In genomic region chr7:126569402-126569801, GRCh38 we compare ENCODE assay signal across 14 cellular contexts.
DNase-seq lines count a peak whose midpoint lies in the region; ATAC-seq and TF ChIP-seq lines count a peak whose summit lies in the region.
"Had no signal": no experiment of that assay in that cellular context is flagged by ENCODE, and none has a peak within 500 bp of the region (broad histone marks: within the 10 kb centered on the region; RNA-seq: fewer than 3 reads in every experiment).

No MANE protein-coding gene starts in this region.

- in situ Hi-C loops in astrocyte of the cerebellum (cut with HindIII; ENCODE audit: low sequenced_read_pairs) (no loop called here), gastrocnemius medialis (cut with MboI; ENCODE audit: low sequenced_read_pairs in 4 of 4) (no loop called here)

- no peak for TF ChIP-seq CTCF in GM06990 (IDR thresholded peaks at IDR 0.05; ENCODE audit: insufficient read depth, low read length, poor library complexity, severe bottlenecking)
- TF ChIP-seq CTCF in astrocyte of the cerebellum (IDR thresholded peaks at IDR 0.05; ENCODE audit: low read depth, low read length, missing control alignments): no peak
- no peak for TF ChIP-seq CTCF in gastrocnemius medialis (IDR thresholded peaks at IDR 0.05 in 4 of 5, conservative IDR thresholded peaks at IDR 0.05 in 1 of 5)

- DNase-seq in GM06990 (ENCODE audit: extremely low read depth, insufficient read length) (peak; percentile 7), astrocyte of the cerebellum (ENCODE audit: low read depth) (peak; percentile 12), GOT3 (lab: John Stamatoyannopoulos, UW) (no peak), gastrocnemius medialis (no peak), SHP77 treated with DMSO at 0.1 percent for 48 hours (lab: John Stamatoyannopoulos, UW) (no peak)
- DNase-seq: activated naive CD4-positive, alpha-beta T cell treated with Interleukin-2 at 50 U/mL for 16 hours; glutamatergic neuron; islet precursor cell; posterior cingulate gyrus; stimulated activated CD4-positive, alpha-beta T cell treated with anti-CD3 and anti-CD28 coated beads, Interleukin-15, amount 100 ng/mL, for 24 hours had no signal

- no peaks in the 10 kb centered on the region for H3K27me3 ChIP-seq in GM06990 (replicated peaks; ENCODE audit: control insufficient read depth, insufficient read depth, low read length)
- H3K27me3 ChIP-seq in gastrocnemius medialis: no peaks in the 10 kb centered on the region

- H3K36me3 ChIP-seq in GM06990 (ENCODE audit: control insufficient read depth, insufficient read depth, low read length): no peaks in the 10 kb centered on the region
- no peaks in the 10 kb centered on the region for H3K36me3 ChIP-seq in gastrocnemius medialis
- H3K36me3 ChIP-seq: HAP-1 had no signal

- no peak overlapping the region for H3K4me3 ChIP-seq in GM06990 (replicated peaks; ENCODE audit: low read depth, low read length)
- H3K4me3 ChIP-seq in astrocyte of the cerebellum (ENCODE audit: low read depth, low read length): no peak overlapping the region
- no peak overlapping the region for H3K4me3 ChIP-seq in gastrocnemius medialis
- H3K4me3 ChIP-seq: HAP-1 had no signal

- no peaks in the 10 kb centered on the region for H3K9me3 ChIP-seq in gastrocnemius medialis
- H3K9me3 ChIP-seq: HAP-1 had no signal

- ATAC-seq in GM18907 (IDR thresholded peaks at IDR 0.05; ENCODE audit: unreplicated experiment): peak; percentile 49
- peak; percentile 86 for ATAC-seq in HG03571 (IDR thresholded peaks at IDR 0.05; ENCODE audit: unreplicated experiment)
- no peak for ATAC-seq in gastrocnemius medialis
- ATAC-seq: SK-N-SH treated with all-trans-retinoic acid at 6 μM for 48 hours had no signal

- TF ChIP-seq POLR2A in gastrocnemius medialis (IDR thresholded peaks at IDR 0.05): no peak

- intact Hi-C loops in gastrocnemius medialis (cut with DNase I; ENCODE audit: low total_unique reads): no loop called here

- H3K4me1 ChIP-seq in gastrocnemius medialis: no peaks in the 10 kb centered on the region

- no peak overlapping the region for H3K27ac ChIP-seq in gastrocnemius medialis

Comparison
In these comparisons a context has a peak if more than half of its experiments do, and no peak if none do; other contexts are left out.
1. DNase-seq: peak in GM06990 (single experiment) and astrocyte of the cerebellum (single experiment); none in GOT3 (single experiment), gastrocnemius medialis (0 of 2) and SHP77 treated with DMSO at 0.1 percent for 48 hours (single experiment).
2. ATAC-seq: peak in GM18907 (single experiment) and HG03571 (single experiment); none in gastrocnemius medialis (0 of 2).